ENCODE assay signal across 8 cellular contexts in genomic region chr11:118997627-118998387, GRCh38. TPM values are rescaled to one million over a fixed set of nuclear protein-coding genes. Genes with fewer than 3 reads are reported as not detected.
A peak's percentile ranks its signal among the peaks of the same experiment; 100 is the strongest.
DNase-seq lines count a peak whose midpoint lies in the region; ATAC-seq and TF ChIP-seq lines count a peak whose summit lies in the region.

A gene with protein sequence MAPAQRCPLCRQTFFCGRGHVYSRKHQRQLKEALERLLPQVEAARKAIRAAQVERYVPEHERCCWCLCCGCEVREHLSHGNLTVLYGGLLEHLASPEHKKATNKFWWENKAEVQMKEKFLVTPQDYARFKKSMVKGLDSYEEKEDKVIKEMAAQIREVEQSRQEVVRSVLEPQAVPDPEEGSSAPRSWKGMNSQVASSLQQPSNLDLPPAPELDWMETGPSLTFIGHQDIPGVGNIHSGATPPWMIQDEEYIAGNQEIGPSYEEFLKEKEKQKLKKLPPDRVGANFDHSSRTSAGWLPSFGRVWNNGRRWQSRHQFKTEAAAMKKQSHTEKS (plus strand): TSS chr11:118998138. CDS start chr11:118998198, 60 bp downstream.

- ATAC-seq in GM21528 (IDR thresholded peaks at IDR 0.05; ENCODE audit: low FRiP score, unreplicated experiment): peak; percentile 90

- H3K79me2 ChIP-seq in OCI-LY3 (ENCODE audit: low read length): peaks cover 34% of the 10 kb centered on the region

- H3K4me1 ChIP-seq in OCI-LY3 (ENCODE audit: low read length) (peaks cover 12% of the 10 kb centered on the region), mononuclear cell (ENCODE audit: insufficient read depth, low read length) (peaks cover 26% of the 10 kb centered on the region)

- TF ChIP-seq CTCF in OCI-LY3 (IDR thresholded peaks at IDR 0.05; ENCODE audit: low read depth, low read length) (no peak), epithelial cell of esophagus (IDR thresholded peaks at IDR 0.05; ENCODE audit: insufficient read depth, low read depth, low read length, missing control alignments) (no peak)

- peak within 1 kb of the TSS; percentile 93 for H3K4me3 ChIP-seq in OCI-LY3 (ENCODE audit: low read length)
- H3K4me3 ChIP-seq in epithelial cell of esophagus (ENCODE audit: low read length): peak within 1 kb of the TSS; percentile 84
- H3K4me3 ChIP-seq in mononuclear cell (ENCODE audit: low read length): peak within 1 kb of the TSS; percentile 50

- H3K27ac ChIP-seq in OCI-LY3 (ENCODE audit: low read length): peak within 1 kb of the TSS; percentile 22; the same call in 1 of the 2 replicates

- no peaks in the 10 kb centered on the region for H4K20me1 ChIP-seq in OCI-LY3 (ENCODE audit: insufficient read depth, low read length)

- peak within 1 kb of the TSS; percentile 79 for H3K9ac ChIP-seq in OCI-LY3 (ENCODE audit: low read length)

- DNase-seq in DMS 273 treated with DMSO at 0.1 percent for 48 hours (lab: John Stamatoyannopoulos, UW) (peak; percentile 64), HuH-7.5 (ENCODE audit: low spot score) (peak; percentile 97), activated T-cell treated with anti-CD3 and anti-CD28 coated beads for 24 hours (ENCODE audit: low read depth) (peak; percentile 93), epithelial cell of esophagus (ENCODE audit: low read depth) (peak; percentile 89)
- DNase-seq in stimulated activated CD8-positive, alpha-beta memory T cell treated with anti-CD3 and anti-CD28 coated beads, Interleukin-4, amount 100 ng/mL, for 1 hour (ENCODE audit: low read depth in 2 of 2, low spot score in 1 of 2): peak; percentile 80 to 89

- peak within 1 kb of the TSS; percentile 87 for H2AFZ ChIP-seq in OCI-LY3 (ENCODE audit: low read depth, low read length)

- H3K36me3 ChIP-seq in OCI-LY3 (replicated peaks; ENCODE audit: low read depth, low read length): peaks cover 12% of the 10 kb centered on the region

- H3K27me3 ChIP-seq in OCI-LY3 (ENCODE audit: low read depth, low read length) (no peaks in the 10 kb centered on the region), mononuclear cell (ENCODE audit: insufficient read depth, low read length) (no peaks in the 10 kb centered on the region)

- peak within 1 kb of the TSS; percentile 81 for H3K4me2 ChIP-seq in OCI-LY3 (ENCODE audit: low read length)

- H3K9me3 ChIP-seq in OCI-LY3 (ENCODE audit: insufficient read depth, low read length) (no peaks in the 10 kb centered on the region), mononuclear cell (ENCODE audit: low read depth, low read length) (no peaks in the 10 kb centered on the region)

RNA-seq across cellular contexts. Expression of the gene that starts here (rescaled TPM):
- 75.5 TPM for total RNA-seq in mononuclear cell

Comparison
In these comparisons a context has a peak if more than half of its experiments do, and no peak if none do; other contexts are left out.
1. Peak in every context shown above with its lines: DNase-seq, ATAC-seq, H3K4me3 ChIP-seq and H3K27ac ChIP-seq.